Comparison of ENCODE assay signal across 9 cellular contexts in the genomic region with DNA sequence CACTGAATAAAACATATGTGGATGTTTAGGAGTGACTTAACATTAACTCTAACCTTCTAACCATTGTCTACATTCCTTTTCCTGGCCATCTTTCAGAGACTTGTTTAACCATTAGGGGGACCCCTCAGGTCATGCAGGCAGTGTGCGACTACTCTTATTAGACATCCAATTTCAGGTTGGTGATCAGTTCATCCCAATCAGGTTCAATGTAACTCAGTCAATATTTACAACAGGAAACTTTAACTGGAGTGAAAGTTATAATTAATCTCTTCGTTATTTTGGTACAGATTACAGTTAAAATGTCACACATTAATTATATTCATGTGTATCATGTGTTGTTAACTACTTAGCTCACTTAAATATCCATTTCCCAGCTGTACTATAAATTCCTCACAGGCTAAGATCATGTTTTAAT.
DNase-seq lines count a peak whose midpoint lies in the region; TF ChIP-seq lines count a peak whose summit lies in the region.
"Had no signal": no experiment of that assay in that cellular context is flagged by ENCODE, and none has a peak within 500 bp of the region (broad histone marks: within the 10 kb centered on the region; RNA-seq: fewer than 3 reads in every experiment).

No MANE protein-coding gene starts in this region.

- CTCF ChIA-PET in HEK293T (lab: Yijun Ruan, JAX), result interaction anchor here (0.7 kb wide), 1 partner anchor 267 kb away, joined by 4 read pairs; no protein-coding TSS in a partner anchor

- H3K9me3 ChIP-seq in endodermal cell (ENCODE audit: control insufficient read depth, low read length), result no peaks in the 10 kb centered on the region

- no peaks in the 10 kb centered on the region for H3K36me3 ChIP-seq in endodermal cell (ENCODE audit: control insufficient read depth, insufficient read depth, low read length)

- peaks cover 3% of the 10 kb centered on the region for H3K4me1 Mint-ChIP-seq in endodermal cell

- H3K9me3 Mint-ChIP-seq in endodermal cell, result peaks cover 2% of the 10 kb centered on the region
- H3K9me3 Mint-ChIP-seq: stimulated activated naive CD8-positive, alpha-beta T cell treated with anti-CD3 and anti-CD28 coated beads, Interleukin-15, Interleukin-2, amounts not matched to agents 100 ng/mL and 50 ng/mL, for 24 hours had no signal

- POLR2A ChIA-PET in HEK293T (lab: Yijun Ruan, JAX), result no interaction called here

- H3K27ac Mint-ChIP-seq in endodermal cell, result no peak overlapping the region
- H3K27ac Mint-ChIP-seq: stimulated activated naive CD8-positive, alpha-beta T cell treated with anti-CD3 and anti-CD28 coated beads, Interleukin-15, Interleukin-2, amounts not matched to agents 100 ng/mL and 50 ng/mL, for 24 hours had no signal

- peak; percentile 72 for TF ChIP-seq CTCF in endodermal cell (conservative IDR thresholded peaks at IDR 0.05)

- no peak overlapping the region for H3K4me3 Mint-ChIP-seq in endodermal cell
- H3K4me3 Mint-ChIP-seq: stimulated activated naive CD8-positive, alpha-beta T cell treated with anti-CD3 and anti-CD28 coated beads, Interleukin-15, Interleukin-2, amounts not matched to agents 100 ng/mL and 50 ng/mL, for 24 hours had no signal

- WGBS in endodermal cell (ENCODE audit: insufficient coverage in 1 of 2, insufficient read length in 1 of 2), 2 experiments, result 60 to 100% methylated on average over 1 of the region's 2 CpGs

- H3K27ac ChIP-seq in endodermal cell (ENCODE audit: low read depth, low read length), result no peak overlapping the region

- H3K27me3 ChIP-seq in endodermal cell (ENCODE audit: control insufficient read depth, insufficient read depth, low read length, poor library complexity, severe bottlenecking), result no peaks in the 10 kb centered on the region

- H3K9ac ChIP-seq in endodermal cell (ENCODE audit: extremely low read depth, low read length, poor library complexity, severe bottlenecking), result no peak overlapping the region

- no peak overlapping the region for H3K4me3 ChIP-seq in endodermal cell (ENCODE audit: low read length)

- H3K27me3 Mint-ChIP-seq in endodermal cell (ENCODE audit: insufficient read depth), result no peaks in the 10 kb centered on the region
- H3K27me3 Mint-ChIP-seq: stimulated activated naive CD8-positive, alpha-beta T cell treated with anti-CD3 and anti-CD28 coated beads, Interleukin-15, Interleukin-2, amounts not matched to agents 100 ng/mL and 50 ng/mL, for 24 hours had no signal

- peak; percentile 24 for DNase-seq in stimulated activated CD4-positive, alpha-beta T cell treated with anti-CD3 and anti-CD28 coated beads, Interleukin-4, amount 100 ng/mL, for 24 hours
- no peak for DNase-seq in stimulated activated CD4-positive, alpha-beta T cell treated with anti-CD3 and anti-CD28 coated beads, Interleukin-2, amount 100 ng/mL, for 48 hours
- DNase-seq in HEK293T (ENCODE audit: extremely low spot score) (peak; percentile 15), M059J (ENCODE audit: low read depth) (peak; percentile 66), endodermal cell (no peak), NCI-H2196 (lab: John Stamatoyannopoulos, UW; ENCODE audit: unreplicated experiment) (no peak), NCI-H345 (lab: John Stamatoyannopoulos, UW) (no peak)
- DNase-seq in effector CD4-positive, alpha-beta T cell, result no peak

- no peaks in the 10 kb centered on the region for H3K36me3 Mint-ChIP-seq in endodermal cell (ENCODE audit: low read depth)

- no peaks in the 10 kb centered on the region for H3K4me1 ChIP-seq in endodermal cell (ENCODE audit: control insufficient read depth, insufficient read depth, low read length)

TF ChIP-seq in HEK293T, 16 proteins besides CTCF, POLR2A, EP300 and RAD21:
- no peak for TF ChIP-seq FOXA1 (IDR thresholded peaks at IDR 0.05)
- no peak for TF ChIP-seq HDGF (IDR thresholded peaks at IDR 0.05; ENCODE audit: borderline replicate concordance)
TF ChIP-seq in HEK293T: peak in this region for 0.

Comparison
In these comparisons a context has a peak if more than half of its experiments do, and no peak if none do; other contexts are left out.
1. DNase-seq: peak in stimulated activated CD4-positive, alpha-beta T cell treated with anti-CD3 and anti-CD28 coated beads, Interleukin-4, amount 100 ng/mL, for 24 hours (single experiment), HEK293T (single experiment) and M059J (single experiment); none in stimulated activated CD4-positive, alpha-beta T cell treated with anti-CD3 and anti-CD28 coated beads, Interleukin-2, amount 100 ng/mL, for 48 hours (0 of 2), endodermal cell (single experiment), NCI-H2196 (single experiment), effector CD4-positive, alpha-beta T cell (single experiment) and NCI-H345 (single experiment).